21 cellular contexts compared by ENCODE assay signal in the genomic region with DNA sequence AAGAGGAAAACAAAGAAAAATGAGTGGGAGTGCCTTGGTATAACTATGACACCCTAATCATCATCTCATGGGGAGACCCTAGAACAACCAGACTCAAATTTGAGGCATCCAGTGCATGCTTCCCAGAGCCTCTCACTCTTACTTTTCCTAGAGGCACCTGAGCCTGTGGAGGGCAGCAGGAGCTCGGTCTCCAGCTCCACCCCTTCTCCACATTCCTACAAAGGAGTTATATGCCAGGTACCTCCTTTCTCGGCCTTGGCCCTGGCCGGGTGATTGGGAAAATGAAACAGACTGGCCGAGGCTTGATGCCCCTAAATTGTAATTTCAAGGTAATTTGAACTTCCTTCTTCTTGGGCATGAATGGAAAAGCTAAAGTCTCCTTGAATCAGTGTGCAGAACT.
"Had no signal": no experiment of that assay in that cellular context is flagged by ENCODE, and none has a peak within 500 bp of the region (broad histone marks: within the 10 kb centered on the region; RNA-seq: fewer than 3 reads in every experiment).

No MANE protein-coding gene starts in this region.

- H3K36me3 ChIP-seq: SJCRH30 had no signal

- H3K9me3 ChIP-seq: SJCRH30 had no signal

- H3K4me1 ChIP-seq: SJCRH30 had no signal

- H3K4me3 ChIP-seq: SJCRH30 had no signal

- DNase-seq: KBM-7, MV-4-11, NCI-H1048, NCI-H1105 treated with DMSO at 0.1 percent for 48 hours, NCI-H1436, NCI-H187, NCI-H2029, NCI-H2081 treated with DMSO at 0.1 percent for 48 hours, NCI-H2171, NCI-H226, NCI-H446, NCI-H510A, NCI-H524 treated with DMSO at 0.1 percent for 48 hours, NCI-H69, NCI-H774, SHP77 treated with DMSO at 0.1 percent for 48 hours, SJCRH30 had no signal

- ATAC-seq: Panc1, Right ventricle myocardium inferior, SK-N-SH treated with all-trans-retinoic acid at 6 μM for 48 hours had no signal

- H3K27ac ChIP-seq: RWPE1, SJCRH30 had no signal
